11 cellular contexts compared by ENCODE assay signal in the genomic region with DNA sequence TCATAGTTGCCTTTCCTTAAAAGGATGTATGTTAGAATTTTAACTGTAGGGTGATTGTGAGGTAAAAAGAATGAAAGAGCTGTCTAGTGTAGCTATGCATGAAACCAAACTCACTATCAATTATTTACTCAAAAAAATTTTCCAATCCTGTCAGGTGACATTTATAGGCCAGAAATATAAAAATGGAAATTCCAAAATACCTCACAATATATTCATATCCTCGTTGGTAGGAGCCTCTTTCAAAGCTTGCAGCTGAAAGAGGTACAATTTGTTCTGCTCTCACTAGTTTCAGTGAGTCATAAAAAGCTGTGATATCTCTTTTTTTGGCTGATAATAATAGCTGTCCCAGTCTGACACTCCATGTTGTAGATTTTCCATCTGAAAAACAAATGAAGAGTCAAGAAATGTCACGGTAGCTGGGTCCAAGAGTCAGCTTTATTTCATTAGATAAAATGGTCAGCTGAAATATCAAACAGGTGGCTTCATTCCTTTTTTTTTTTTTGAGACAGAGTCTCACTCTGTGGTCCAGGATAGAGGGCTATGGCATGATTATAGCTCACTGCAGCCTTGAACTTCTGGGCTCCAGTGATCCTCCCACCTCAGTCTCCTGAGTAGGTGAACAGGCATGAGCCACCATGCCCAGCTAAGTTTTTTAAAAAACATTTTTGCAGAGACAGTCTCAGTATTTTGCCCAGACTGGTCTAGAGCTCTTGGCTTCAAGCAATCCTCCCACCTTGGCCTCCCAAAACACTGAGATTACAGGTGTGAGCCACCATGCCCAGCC. TPM values are rescaled to one million over a fixed set of nuclear protein-coding genes. Genes with fewer than 3 reads are reported as not detected.
DNase-seq lines count a peak whose midpoint lies in the region; ATAC-seq and TF ChIP-seq lines count a peak whose summit lies in the region.
"Had no signal": no experiment of that assay in that cellular context is flagged by ENCODE, and none has a peak within 500 bp of the region (broad histone marks: within the 10 kb centered on the region; RNA-seq: fewer than 3 reads in every experiment).

No MANE protein-coding gene starts in this region.

- no peak overlapping the region for H3K4me3 ChIP-seq in ACC112 (ENCODE audit: low read depth, low read length)
- H3K4me3 ChIP-seq in cardiac fibroblast (replicated peaks in 1 of 2; ENCODE audit: low read depth in 2 of 2, low read length in 2 of 2), result no peak overlapping the region
- H3K4me3 ChIP-seq in thyroid gland (replicated peaks in 1 of 3), result no peak overlapping the region

- peak overlapping the region; percentile 77 for H3K27ac ChIP-seq in ACC112 (ENCODE audit: low read depth, low read length)
- H3K27ac ChIP-seq in thyroid gland, result no peak overlapping the region

- no peak for TF ChIP-seq POLR2A in thyroid gland (IDR thresholded peaks at IDR 0.05)

- H2AFZ ChIP-seq in ACC112 (ENCODE audit: low read length, unreplicated experiment), result no peak overlapping the region

- H3K9me3 ChIP-seq in thyroid gland, result no peaks in the 10 kb centered on the region
- H3K9me3 ChIP-seq: BE2C had no signal

- H3K36me3 ChIP-seq in ACC112 (ENCODE audit: insufficient read depth, low read length) (peaks cover 31% of the 10 kb centered on the region), thyroid gland (peaks cover 0 to 13% of the 10 kb centered on the region in 2 donors)

- ATAC-seq in GM18870 (IDR thresholded peaks at IDR 0.05; ENCODE audit: unreplicated experiment) (peak; percentile 64), HG03039 (IDR thresholded peaks at IDR 0.05; ENCODE audit: unreplicated experiment) (peak; percentile 51)

- no peaks in the 10 kb centered on the region for H3K27me3 ChIP-seq in ACC112 (ENCODE audit: insufficient read depth, low read length)
- H3K27me3 ChIP-seq in thyroid gland, result no peaks in the 10 kb centered on the region
- H3K27me3 ChIP-seq: BE2C had no signal

- no peaks in the 10 kb centered on the region for H3K79me2 ChIP-seq in ACC112 (ENCODE audit: control insufficient read depth, insufficient read depth, low read length, unreplicated experiment)

- H3K4me1 ChIP-seq in ACC112 (ENCODE audit: control insufficient read depth, insufficient read depth, low read length, unreplicated experiment) (peaks cover 31% of the 10 kb centered on the region), thyroid gland (no peaks in the 10 kb centered on the region)
- H3K4me1 ChIP-seq: BE2C had no signal

- intact Hi-C loops in thyroid gland (cut with DNase I), result no loop called here

- DNase-seq in cardiac fibroblast (ENCODE audit: low read depth in 2 of 2), result peak; percentile 26 to 72
- no peak for DNase-seq in thyroid gland
- no peak for DNase-seq in NCI-H2081 treated with DMSO at 0.1 percent for 48 hours (lab: John Stamatoyannopoulos, UW)
- no peak for DNase-seq in HuH-7.5 (ENCODE audit: low spot score)
- DNase-seq in epidermal melanocyte (ENCODE audit: insufficient read length, low spot score), result no peak
- DNase-seq: BE2C, NCI-H1048, NCI-H69 had no signal

- TF ChIP-seq CTCF in cardiac fibroblast (IDR thresholded peaks at IDR 0.05; ENCODE audit: low read depth, low read length) (no peak), thyroid gland (IDR thresholded peaks at IDR 0.05) (no peak)

- 81 to 87% methylated on average over 2 of the region's 2 CpGs for WGBS in thyroid gland, 2 donors

RNA-seq across cellular contexts. Expression of a gene that starts 50.8 kb away (rescaled TPM):
- total RNA-seq in thyroid gland, result 100 to 1,000 TPM in 1 of 4 donors, 10 to 100 TPM in 3; 43.2 to 148 (median 61.8) TPM

Comparison
In these comparisons a context has a peak if more than half of its experiments do, and no peak if none do; other contexts are left out.
1. DNase-seq: peak in cardiac fibroblast (2 of 2); none in thyroid gland (0 of 2), NCI-H2081 treated with DMSO at 0.1 percent for 48 hours (single experiment), HuH-7.5 (single experiment) and epidermal melanocyte (single experiment).